1 cellular context compared by ENCODE assay signal in genomic region chr1:39782103-39782502, GRCh38.
TF ChIP-seq lines count a peak whose summit lies in the region.

No MANE protein-coding gene starts in this region.

TF ChIP-seq in GM23338, 12 proteins besides CTCF, POLR2A, EP300 and RAD21 (continued from another document):
- no peak for TF ChIP-seq ZNF462 (CRISPR knock-in tag; IDR thresholded peaks at IDR 0.05)
- no peak for TF ChIP-seq POLR2AphosphoS5 (IDR thresholded peaks at IDR 0.05; ENCODE audit: low read depth)
- TF ChIP-seq ZNF114 (CRISPR knock-in tag; IDR thresholded peaks at IDR 0.05), result no peak
- TF ChIP-seq NANOG (IDR thresholded peaks at IDR 0.05; ENCODE audit: borderline replicate concordance), result no peak
- no peak for TF ChIP-seq JUNB (IDR thresholded peaks at IDR 0.05; ENCODE audit: unreplicated experiment)
- no peak for TF ChIP-seq REST (IDR thresholded peaks at IDR 0.05; ENCODE audit: unreplicated experiment)
- TF ChIP-seq EZH2 (IDR thresholded peaks at IDR 0.05; ENCODE audit: low read depth, unreplicated experiment), result no peak
